1 cellular context compared by ENCODE assay signal in the genomic region with DNA sequence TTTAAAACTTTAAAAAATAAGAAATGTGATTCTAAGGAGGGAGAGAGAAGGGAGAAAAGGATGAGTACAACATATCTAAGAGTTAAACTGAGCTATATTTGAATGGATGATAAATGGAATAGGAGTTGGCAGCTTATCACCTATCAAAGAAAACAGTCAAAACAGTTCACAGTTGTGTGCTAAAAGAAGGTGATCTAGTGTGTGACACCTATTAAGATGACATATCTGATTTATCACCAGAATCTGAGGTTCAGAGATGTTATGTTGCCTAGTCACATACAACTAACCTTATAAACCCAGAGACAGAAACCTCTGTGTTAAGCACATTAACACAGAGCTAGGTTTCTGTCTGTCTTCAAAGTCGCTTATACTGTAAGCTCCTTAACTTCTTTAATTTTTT.
TF ChIP-seq lines count a peak whose summit lies in the region.

No MANE protein-coding gene starts in this region.

TF ChIP-seq in GM23338, 12 proteins besides CTCF, POLR2A, EP300 and RAD21 (continued from another document):
- TF ChIP-seq, protein P1, sequence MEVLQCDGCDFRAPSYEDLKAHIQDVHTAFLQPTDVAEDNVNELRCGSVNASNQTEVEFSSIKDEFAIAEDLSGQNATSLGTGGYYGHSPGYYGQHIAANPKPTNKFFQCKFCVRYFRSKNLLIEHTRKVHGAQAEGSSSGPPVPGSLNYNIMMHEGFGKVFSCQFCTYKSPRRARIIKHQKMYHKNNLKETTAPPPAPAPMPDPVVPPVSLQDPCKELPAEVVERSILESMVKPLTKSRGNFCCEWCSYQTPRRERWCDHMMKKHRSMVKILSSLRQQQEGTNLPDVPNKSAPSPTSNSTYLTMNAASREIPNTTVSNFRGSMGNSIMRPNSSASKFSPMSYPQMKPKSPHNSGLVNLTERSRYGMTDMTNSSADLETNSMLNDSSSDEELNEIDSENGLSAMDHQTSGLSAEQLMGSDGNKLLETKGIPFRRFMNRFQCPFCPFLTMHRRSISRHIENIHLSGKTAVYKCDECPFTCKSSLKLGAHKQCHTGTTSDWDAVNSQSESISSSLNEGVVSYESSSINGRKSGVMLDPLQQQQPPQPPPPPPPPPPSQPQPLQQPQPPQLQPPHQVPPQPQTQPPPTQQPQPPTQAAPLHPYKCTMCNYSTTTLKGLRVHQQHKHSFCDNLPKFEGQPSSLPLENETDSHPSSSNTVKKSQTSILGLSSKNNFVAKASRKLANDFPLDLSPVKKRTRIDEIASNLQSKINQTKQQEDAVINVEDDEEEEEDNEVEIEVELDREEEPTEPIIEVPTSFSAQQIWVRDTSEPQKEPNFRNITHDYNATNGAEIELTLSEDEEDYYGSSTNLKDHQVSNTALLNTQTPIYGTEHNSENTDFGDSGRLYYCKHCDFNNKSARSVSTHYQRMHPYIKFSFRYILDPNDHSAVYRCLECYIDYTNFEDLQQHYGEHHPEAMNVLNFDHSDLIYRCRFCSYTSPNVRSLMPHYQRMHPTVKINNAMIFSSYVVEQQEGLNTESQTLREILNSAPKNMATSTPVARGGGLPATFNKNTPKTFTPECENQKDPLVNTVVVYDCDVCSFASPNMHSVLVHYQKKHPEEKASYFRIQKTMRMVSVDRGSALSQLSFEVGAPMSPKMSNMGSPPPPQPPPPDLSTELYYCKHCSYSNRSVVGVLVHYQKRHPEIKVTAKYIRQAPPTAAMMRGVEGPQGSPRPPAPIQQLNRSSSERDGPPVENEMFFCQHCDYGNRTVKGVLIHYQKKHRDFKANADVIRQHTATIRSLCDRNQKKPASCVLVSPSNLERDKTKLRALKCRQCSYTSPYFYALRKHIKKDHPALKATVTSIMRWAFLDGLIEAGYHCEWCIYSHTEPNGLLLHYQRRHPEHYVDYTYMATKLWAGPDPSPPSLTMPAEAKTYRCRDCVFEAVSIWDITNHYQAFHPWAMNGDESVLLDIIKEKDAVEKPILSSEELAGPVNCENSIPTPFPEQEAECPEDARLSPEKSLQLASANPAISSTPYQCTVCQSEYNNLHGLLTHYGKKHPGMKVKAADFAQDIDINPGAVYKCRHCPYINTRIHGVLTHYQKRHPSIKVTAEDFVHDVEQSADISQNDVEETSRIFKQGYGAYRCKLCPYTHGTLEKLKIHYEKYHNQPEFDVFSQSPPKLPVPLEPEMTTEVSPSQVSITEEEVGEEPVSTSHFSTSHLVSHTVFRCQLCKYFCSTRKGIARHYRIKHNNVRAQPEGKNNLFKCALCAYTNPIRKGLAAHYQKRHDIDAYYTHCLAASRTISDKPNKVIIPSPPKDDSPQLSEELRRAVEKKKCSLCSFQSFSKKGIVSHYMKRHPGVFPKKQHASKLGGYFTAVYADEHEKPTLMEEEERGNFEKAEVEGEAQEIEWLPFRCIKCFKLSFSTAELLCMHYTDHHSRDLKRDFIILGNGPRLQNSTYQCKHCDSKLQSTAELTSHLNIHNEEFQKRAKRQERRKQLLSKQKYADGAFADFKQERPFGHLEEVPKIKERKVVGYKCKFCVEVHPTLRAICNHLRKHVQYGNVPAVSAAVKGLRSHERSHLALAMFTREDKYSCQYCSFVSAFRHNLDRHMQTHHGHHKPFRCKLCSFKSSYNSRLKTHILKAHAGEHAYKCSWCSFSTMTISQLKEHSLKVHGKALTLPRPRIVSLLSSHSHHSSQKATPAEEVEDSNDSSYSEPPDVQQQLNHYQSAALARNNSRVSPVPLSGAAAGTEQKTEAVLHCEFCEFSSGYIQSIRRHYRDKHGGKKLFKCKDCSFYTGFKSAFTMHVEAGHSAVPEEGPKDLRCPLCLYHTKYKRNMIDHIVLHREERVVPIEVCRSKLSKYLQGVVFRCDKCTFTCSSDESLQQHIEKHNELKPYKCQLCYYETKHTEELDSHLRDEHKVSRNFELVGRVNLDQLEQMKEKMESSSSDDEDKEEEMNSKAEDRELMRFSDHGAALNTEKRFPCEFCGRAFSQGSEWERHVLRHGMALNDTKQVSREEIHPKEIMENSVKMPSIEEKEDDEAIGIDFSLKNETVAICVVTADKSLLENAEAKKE (CRISPR knock-in tag; IDR thresholded peaks at IDR 0.05), result no peak
- TF ChIP-seq EZH2 (IDR thresholded peaks at IDR 0.05; ENCODE audit: low read depth, unreplicated experiment) (no peak), POLR2AphosphoS5 (IDR thresholded peaks at IDR 0.05; ENCODE audit: low read depth) (no peak)
